In the genomic region with DNA sequence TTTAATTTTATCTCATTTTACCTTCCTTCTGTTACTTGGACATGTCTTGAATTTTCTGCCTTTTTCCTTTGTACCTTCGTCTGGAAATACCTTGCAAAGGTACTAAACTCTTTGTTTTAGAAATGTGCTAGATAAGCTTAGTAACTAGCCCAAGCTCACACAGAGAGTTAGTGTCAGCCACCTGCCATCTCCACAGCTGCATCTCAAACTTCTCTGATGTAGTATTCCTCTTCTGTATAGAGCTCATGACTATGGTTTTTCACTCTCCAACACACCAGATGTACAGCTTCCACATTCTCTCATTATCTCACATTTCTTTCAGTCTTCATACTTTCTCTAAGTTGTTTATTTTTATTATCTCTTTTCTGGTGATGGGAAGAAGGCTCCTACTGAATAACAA, we compare ENCODE assay signal across 23 cellular contexts.
"Had no signal": no experiment of that assay in that cellular context is flagged by ENCODE, and none has a peak within 500 bp of the region (broad histone marks: within the 10 kb centered on the region; RNA-seq: fewer than 3 reads in every experiment).

No MANE protein-coding gene starts in this region.

- H3K27me3 ChIP-seq: MG63, SJCRH30 had no signal

- DNase-seq: Karpas-422; KG1; MG63; NCI-H1092; NCI-H1105 treated with DMSO at 0.1 percent for 48 hours; NCI-H1417 treated with DMSO at 0.1 percent for 48 hours; NCI-H187; NCI-H2029; NCI-H2081 treated with DMSO at 0.1 percent for 48 hours; NCI-H2171; NCI-H226; NCI-H446; NCI-H510A; NCI-H524 treated with DMSO at 0.1 percent for 48 hours; NCI-H69; NCI-H774; NK-92 treated with Interleukin-12 subunit alpha and Interleukin-12 subunit beta, amount 100 ng/mL, for 24 hours; PC-3; SHP77 treated with DMSO at 0.1 percent for 48 hours; SJCRH30 had no signal

- H3K27ac ChIP-seq: SJCRH30 had no signal

- ATAC-seq: Panc1, PC-3, Right ventricle myocardium inferior, SK-N-SH treated with all-trans-retinoic acid at 6 μM for 48 hours had no signal

- H3K4me3 ChIP-seq: MG63, SJCRH30 had no signal

- H3K4me1 ChIP-seq: SJCRH30 had no signal

- H3K36me3 ChIP-seq: MG63, SJCRH30 had no signal

- H3K9me3 ChIP-seq: MG63, SJCRH30 had no signal
